Comparison of ENCODE assay signal across 1 cellular context in the genomic region with DNA sequence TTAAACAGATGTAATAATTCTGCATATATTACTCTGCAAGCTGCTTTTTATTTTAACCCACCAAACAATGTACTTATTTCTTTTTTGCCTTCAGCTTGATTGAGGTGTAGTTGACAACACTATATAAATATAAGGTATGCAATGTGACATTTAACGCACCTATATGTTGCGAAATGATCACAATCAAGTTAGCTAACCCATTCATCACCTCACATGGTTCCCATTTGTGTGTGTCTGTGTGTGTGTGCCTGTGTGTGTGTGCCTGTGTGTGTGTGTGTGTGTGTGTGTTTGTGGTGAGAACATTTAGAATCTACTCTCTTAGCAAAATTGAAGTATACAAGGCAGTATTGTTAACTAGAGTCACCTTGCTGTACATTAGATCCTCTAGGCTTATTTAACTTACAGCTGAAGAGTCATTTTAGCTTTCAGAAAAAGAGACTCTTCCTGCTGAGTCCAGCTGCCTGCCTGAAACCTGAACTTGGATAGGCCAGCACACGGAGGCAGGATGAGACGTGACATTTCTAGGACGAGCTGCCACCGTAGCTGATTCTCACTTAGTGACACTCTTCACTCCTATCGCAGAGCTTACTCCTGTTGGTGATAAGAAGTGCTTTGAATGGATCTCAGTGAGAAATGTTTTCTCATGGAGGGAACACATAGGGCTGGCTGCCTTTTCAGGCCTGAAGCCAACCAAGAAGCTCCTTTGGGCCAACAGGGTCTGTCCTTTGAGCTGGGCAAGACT.
TF ChIP-seq lines count a peak whose summit lies in the region.

No MANE protein-coding gene starts in this region.

TF ChIP-seq in WTC11, 78 proteins besides CTCF, POLR2A, EP300 and RAD21 (continued from another document):
- TF ChIP-seq, protein P1, sequence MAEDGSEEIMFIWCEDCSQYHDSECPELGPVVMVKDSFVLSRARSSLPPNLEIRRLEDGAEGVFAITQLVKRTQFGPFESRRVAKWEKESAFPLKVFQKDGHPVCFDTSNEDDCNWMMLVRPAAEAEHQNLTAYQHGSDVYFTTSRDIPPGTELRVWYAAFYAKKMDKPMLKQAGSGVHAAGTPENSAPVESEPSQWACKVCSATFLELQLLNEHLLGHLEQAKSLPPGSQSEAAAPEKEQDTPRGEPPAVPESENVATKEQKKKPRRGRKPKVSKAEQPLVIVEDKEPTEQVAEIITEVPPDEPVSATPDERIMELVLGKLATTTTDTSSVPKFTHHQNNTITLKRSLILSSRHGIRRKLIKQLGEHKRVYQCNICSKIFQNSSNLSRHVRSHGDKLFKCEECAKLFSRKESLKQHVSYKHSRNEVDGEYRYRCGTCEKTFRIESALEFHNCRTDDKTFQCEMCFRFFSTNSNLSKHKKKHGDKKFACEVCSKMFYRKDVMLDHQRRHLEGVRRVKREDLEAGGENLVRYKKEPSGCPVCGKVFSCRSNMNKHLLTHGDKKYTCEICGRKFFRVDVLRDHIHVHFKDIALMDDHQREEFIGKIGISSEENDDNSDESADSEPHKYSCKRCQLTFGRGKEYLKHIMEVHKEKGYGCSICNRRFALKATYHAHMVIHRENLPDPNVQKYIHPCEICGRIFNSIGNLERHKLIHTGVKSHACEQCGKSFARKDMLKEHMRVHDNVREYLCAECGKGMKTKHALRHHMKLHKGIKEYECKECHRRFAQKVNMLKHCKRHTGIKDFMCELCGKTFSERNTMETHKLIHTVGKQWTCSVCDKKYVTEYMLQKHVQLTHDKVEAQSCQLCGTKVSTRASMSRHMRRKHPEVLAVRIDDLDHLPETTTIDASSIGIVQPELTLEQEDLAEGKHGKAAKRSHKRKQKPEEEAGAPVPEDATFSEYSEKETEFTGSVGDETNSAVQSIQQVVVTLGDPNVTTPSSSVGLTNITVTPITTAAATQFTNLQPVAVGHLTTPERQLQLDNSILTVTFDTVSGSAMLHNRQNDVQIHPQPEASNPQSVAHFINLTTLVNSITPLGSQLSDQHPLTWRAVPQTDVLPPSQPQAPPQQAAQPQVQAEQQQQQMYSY (CRISPR knock-in tag; IDR thresholded peaks at IDR 0.05) = no peak
- TF ChIP-seq, protein P2, sequence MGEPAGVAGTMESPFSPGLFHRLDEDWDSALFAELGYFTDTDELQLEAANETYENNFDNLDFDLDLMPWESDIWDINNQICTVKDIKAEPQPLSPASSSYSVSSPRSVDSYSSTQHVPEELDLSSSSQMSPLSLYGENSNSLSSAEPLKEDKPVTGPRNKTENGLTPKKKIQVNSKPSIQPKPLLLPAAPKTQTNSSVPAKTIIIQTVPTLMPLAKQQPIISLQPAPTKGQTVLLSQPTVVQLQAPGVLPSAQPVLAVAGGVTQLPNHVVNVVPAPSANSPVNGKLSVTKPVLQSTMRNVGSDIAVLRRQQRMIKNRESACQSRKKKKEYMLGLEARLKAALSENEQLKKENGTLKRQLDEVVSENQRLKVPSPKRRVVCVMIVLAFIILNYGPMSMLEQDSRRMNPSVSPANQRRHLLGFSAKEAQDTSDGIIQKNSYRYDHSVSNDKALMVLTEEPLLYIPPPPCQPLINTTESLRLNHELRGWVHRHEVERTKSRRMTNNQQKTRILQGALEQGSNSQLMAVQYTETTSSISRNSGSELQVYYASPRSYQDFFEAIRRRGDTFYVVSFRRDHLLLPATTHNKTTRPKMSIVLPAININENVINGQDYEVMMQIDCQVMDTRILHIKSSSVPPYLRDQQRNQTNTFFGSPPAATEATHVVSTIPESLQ (CRISPR knock-in tag; IDR thresholded peaks at IDR 0.05) = no peak
- no peak for TF ChIP-seq SP1 (CRISPR knock-in tag; conservative IDR thresholded peaks at IDR 0.05)
- TF ChIP-seq, protein P3, sequence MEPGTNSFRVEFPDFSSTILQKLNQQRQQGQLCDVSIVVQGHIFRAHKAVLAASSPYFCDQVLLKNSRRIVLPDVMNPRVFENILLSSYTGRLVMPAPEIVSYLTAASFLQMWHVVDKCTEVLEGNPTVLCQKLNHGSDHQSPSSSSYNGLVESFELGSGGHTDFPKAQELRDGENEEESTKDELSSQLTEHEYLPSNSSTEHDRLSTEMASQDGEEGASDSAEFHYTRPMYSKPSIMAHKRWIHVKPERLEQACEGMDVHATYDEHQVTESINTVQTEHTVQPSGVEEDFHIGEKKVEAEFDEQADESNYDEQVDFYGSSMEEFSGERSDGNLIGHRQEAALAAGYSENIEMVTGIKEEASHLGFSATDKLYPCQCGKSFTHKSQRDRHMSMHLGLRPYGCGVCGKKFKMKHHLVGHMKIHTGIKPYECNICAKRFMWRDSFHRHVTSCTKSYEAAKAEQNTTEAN (CRISPR knock-in tag; IDR thresholded peaks at IDR 0.05) = no peak
- TF ChIP-seq, protein P4, sequence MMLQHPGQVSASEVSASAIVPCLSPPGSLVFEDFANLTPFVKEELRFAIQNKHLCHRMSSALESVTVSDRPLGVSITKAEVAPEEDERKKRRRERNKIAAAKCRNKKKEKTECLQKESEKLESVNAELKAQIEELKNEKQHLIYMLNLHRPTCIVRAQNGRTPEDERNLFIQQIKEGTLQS (CRISPR knock-in tag; conservative IDR thresholded peaks at IDR 0.05) = no peak
- TF ChIP-seq ZNF219 (CRISPR knock-in tag; IDR thresholded peaks at IDR 0.05; ENCODE audit: borderline replicate concordance) = no peak
- TF ChIP-seq, protein P5, sequence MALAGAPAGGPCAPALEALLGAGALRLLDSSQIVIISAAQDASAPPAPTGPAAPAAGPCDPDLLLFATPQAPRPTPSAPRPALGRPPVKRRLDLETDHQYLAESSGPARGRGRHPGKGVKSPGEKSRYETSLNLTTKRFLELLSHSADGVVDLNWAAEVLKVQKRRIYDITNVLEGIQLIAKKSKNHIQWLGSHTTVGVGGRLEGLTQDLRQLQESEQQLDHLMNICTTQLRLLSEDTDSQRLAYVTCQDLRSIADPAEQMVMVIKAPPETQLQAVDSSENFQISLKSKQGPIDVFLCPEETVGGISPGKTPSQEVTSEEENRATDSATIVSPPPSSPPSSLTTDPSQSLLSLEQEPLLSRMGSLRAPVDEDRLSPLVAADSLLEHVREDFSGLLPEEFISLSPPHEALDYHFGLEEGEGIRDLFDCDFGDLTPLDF (CRISPR knock-in tag; IDR thresholded peaks at IDR 0.05) = no peak
- no peak for TF ChIP-seq HMGA2 (CRISPR knock-in tag; IDR thresholded peaks at IDR 0.05)
- no peak for TF ChIP-seq RELA (CRISPR knock-in tag; IDR thresholded peaks at IDR 0.05; ENCODE audit: borderline replicate concordance)
- TF ChIP-seq, protein P6, sequence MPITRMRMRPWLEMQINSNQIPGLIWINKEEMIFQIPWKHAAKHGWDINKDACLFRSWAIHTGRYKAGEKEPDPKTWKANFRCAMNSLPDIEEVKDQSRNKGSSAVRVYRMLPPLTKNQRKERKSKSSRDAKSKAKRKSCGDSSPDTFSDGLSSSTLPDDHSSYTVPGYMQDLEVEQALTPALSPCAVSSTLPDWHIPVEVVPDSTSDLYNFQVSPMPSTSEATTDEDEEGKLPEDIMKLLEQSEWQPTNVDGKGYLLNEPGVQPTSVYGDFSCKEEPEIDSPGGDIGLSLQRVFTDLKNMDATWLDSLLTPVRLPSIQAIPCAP (CRISPR knock-in tag; IDR thresholded peaks at IDR 0.05) = no peak
